9 cellular contexts compared by ENCODE assay signal in the genomic region with DNA sequence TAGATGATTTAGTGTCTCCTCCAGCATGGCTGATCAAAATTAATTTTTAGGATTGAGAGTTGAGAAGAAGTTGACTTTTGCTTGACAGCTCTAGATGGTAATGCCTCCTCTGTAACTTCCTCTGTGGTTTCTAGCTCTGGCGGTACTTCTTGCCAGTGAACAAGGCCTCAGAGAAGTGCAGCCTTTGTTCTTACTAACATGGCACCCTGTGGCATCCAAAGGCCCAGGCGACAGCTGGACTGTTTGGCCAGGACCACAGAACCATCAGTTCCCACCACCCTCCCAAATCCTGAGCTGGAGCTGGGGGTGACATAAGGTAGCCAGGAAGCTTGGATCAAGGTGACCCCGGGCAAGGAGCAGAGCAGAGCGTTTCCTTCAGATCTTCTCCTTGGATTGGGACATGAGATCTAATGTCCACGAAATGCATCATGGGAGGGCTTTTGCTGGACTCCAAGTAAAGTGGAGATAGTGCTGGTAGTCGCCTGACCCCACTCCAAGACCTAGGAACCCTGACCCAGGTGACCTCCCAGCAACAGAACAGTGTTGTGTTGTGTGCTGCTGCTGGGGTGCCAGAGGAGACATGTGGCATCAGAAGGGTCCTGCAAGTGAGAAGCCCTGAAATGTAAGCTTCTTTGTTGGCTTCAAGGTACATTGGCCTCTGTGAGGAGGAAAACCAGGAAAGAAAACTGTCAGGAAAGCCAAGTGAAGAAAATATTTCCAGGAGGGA. TPM values are rescaled to one million over a fixed set of nuclear protein-coding genes. Genes with fewer than 3 reads are reported as not detected.
DNase-seq lines count a peak whose midpoint lies in the region; ATAC-seq, FAIRE-seq and TF ChIP-seq lines count a peak whose summit lies in the region.
"Had no signal": no experiment of that assay in that cellular context is flagged by ENCODE, and none has a peak within 500 bp of the region (broad histone marks: within the 10 kb centered on the region; RNA-seq: fewer than 3 reads in every experiment).

No MANE protein-coding gene starts in this region.

- no peaks in the 10 kb centered on the region for H3K27me3 ChIP-seq in testis

- no peaks in the 10 kb centered on the region for H3K9me3 Mint-ChIP-seq in activated T-cell treated with anti-CD3 and anti-CD28 coated beads, Interleukin-2, amount 50 U/mL, for 24 hours

- TF ChIP-seq POLR2A in testis (IDR thresholded peaks at IDR 0.05), result no peak

- H3K4me3 ChIP-seq in testis (no peak overlapping the region), kidney (ENCODE audit: low read length in 2 of 2) (no peak overlapping the region)

- no peaks in the 10 kb centered on the region for H3K9me3 ChIP-seq in testis
- no peaks in the 10 kb centered on the region for H3K9me3 ChIP-seq in kidney (ENCODE audit: control insufficient read depth in 1 of 2, low read length in 2 of 2)

- H3K4me1 ChIP-seq in testis (no peaks in the 10 kb centered on the region), kidney (ENCODE audit: control insufficient read depth in 1 of 2, insufficient read depth in 1 of 2, low read depth in 1 of 2, low read length in 2 of 2) (no peaks in the 10 kb centered on the region)

- H3K27ac Mint-ChIP-seq in activated T-cell treated with anti-CD3 and anti-CD28 coated beads, Interleukin-2, amount 50 U/mL, for 24 hours, result peak overlapping the region; percentile 95

- 86 to 89% methylated on average over 4 to 6 of the region's 6 CpGs for WGBS in testis, 2 donors

- H3K4me3 Mint-ChIP-seq in activated T-cell treated with anti-CD3 and anti-CD28 coated beads, Interleukin-2, amount 50 U/mL, for 24 hours, result peak overlapping the region; percentile 44

- peak; percentile 29 for ATAC-seq in HG03342 (IDR thresholded peaks at IDR 0.05; ENCODE audit: unreplicated experiment)

- H3K9ac ChIP-seq in kidney (ENCODE audit: low read length in 2 of 2), result no peak overlapping the region

- H3K36me3 ChIP-seq in testis (ENCODE audit: low read depth, missing control alignments) (no peaks in the 10 kb centered on the region), kidney (ENCODE audit: control insufficient read depth in 1 of 2, insufficient read depth in 2 of 2, low read length in 2 of 2) (no peaks in the 10 kb centered on the region)

- H3K36me3 Mint-ChIP-seq in activated T-cell treated with anti-CD3 and anti-CD28 coated beads, Interleukin-2, amount 50 U/mL, for 24 hours (ENCODE audit: low read depth), result peaks cover 40% of the 10 kb centered on the region

- H3K27ac ChIP-seq in testis, result no peak overlapping the region
- peak overlapping the region in 1 of 2 donors; percentile 45 for H3K27ac ChIP-seq in kidney (ENCODE audit: low read depth in 2 of 2, low read length in 2 of 2)

- no peak for TF ChIP-seq CTCF in testis (IDR thresholded peaks at IDR 0.05)
- no peak for TF ChIP-seq CTCF in kidney (IDR thresholded peaks at IDR 0.05; ENCODE audit: borderline replicate concordance, extremely low read depth, insufficient read depth)

- peaks cover 69% of the 10 kb centered on the region for H3K4me1 Mint-ChIP-seq in activated T-cell treated with anti-CD3 and anti-CD28 coated beads, Interleukin-2, amount 50 U/mL, for 24 hours (ENCODE audit: low read depth)

- DNase-seq in activated CD4-positive, alpha-beta T cell treated with anti-CD3 and anti-CD28 coated beads for 4 hours, result peak; percentile 29 to 38
- no peak for DNase-seq in activated CD4-positive, alpha-beta T cell treated with anti-CD3 and anti-CD28 coated beads for 1 hour
- peak; percentile 56 for DNase-seq in activated T-cell treated with anti-CD3 and anti-CD28 coated beads, Interleukin-2, amount 50 U/mL, for 24 hours
- peak; percentile 14 for DNase-seq in stimulated activated naive CD4-positive, alpha-beta T cell treated with Interleukin-2 at 50 U/mL for 16 hours (lab: John Stamatoyannopoulos, UW)
- DNase-seq in frontal cortex (ENCODE audit: low spot score in 2 of 2), result no peak
- DNase-seq in testis, result no peak
- no peak for DNase-seq in kidney
- DNase-seq: ACHN had no signal

- intact Hi-C loops in testis (cut with DNase I; ENCODE audit: low total_unique reads) (no loop called here), kidney (cut with DNase I) (no loop called here)

- H3K27me3 Mint-ChIP-seq in activated T-cell treated with anti-CD3 and anti-CD28 coated beads, Interleukin-2, amount 50 U/mL, for 24 hours, result no peaks in the 10 kb centered on the region

- FAIRE-seq in frontal cortex (lab: Jason Lieb, UNC) (no peak), kidney (lab: Jason Lieb, UNC) (no peak)

RNA-seq across cellular contexts. Expression of a gene that starts 41.8 kb away (rescaled TPM):
- total RNA-seq in frontal cortex, result 0.82 TPM
- 1 to 10 TPM in 1 of 2 donors, under 1 TPM in 1; 0.55 to 2.0 TPM for total RNA-seq in testis
- polyA plus RNA-seq in testis (ENCODE audit: insufficient read depth, low read depth, low replicate concordance), result 3.0 TPM
- 20.5 TPM for total RNA-seq in kidney
- polyA plus RNA-seq in kidney (ENCODE audit: insufficient read depth, low read depth, low replicate concordance), result 4.1 TPM

Comparison
In these comparisons a context has a peak if more than half of its experiments do, and no peak if none do; other contexts are left out.
1. DNase-seq: peak in activated CD4-positive, alpha-beta T cell treated with anti-CD3 and anti-CD28 coated beads for 4 hours (2 of 2), activated T-cell treated with anti-CD3 and anti-CD28 coated beads, Interleukin-2, amount 50 U/mL, for 24 hours (single experiment) and stimulated activated naive CD4-positive, alpha-beta T cell treated with Interleukin-2 at 50 U/mL for 16 hours (single experiment); none in activated CD4-positive, alpha-beta T cell treated with anti-CD3 and anti-CD28 coated beads for 1 hour (single experiment), frontal cortex (0 of 2), testis (single experiment) and kidney (single experiment).